ENCODE assay signal across 29 cellular contexts in genomic region chr9:104815851-104816565, GRCh38.
"Had no signal": no experiment of that assay in that cellular context is flagged by ENCODE, and none has a peak within 500 bp of the region (broad histone marks: within the 10 kb centered on the region; RNA-seq: fewer than 3 reads in every experiment).

No MANE protein-coding gene starts in this region.

- H3K4me2 ChIP-seq: neural progenitor cell, smooth muscle cell had no signal

- H2AFZ ChIP-seq: neural progenitor cell, parathyroid adenoma had no signal

- H3K4me3 ChIP-seq: neural progenitor cell, ovary, psoas muscle, skin epidermis, smooth muscle cell, spleen, thoracic aorta, tibial artery, transverse colon, upper lobe of left lung, vagina had no signal

- H3K4me3 Mint-ChIP-seq: naive thymus-derived CD4-positive, alpha-beta T cell; natural killer cell; nephron; neural progenitor cell; stimulated activated memory B cell treated with anti-CD40 and anti-IgM and Interleukin-4, amounts not matched to agents 10 μg/mL and 1 μg/mL and 100 μg/mL, for 72 hours; stimulated activated naive CD8-positive, alpha-beta T cell treated with anti-CD3 and anti-CD28 coated beads, Interleukin-15, amount 100 ng/mL, for 72 hours had no signal

- H3K9ac ChIP-seq: neural progenitor cell, parathyroid adenoma had no signal

- H3K9me3 ChIP-seq: ovary, psoas muscle, spleen, thoracic aorta, tibial artery, transverse colon, upper lobe of left lung, vagina had no signal

- ATAC-seq: naive thymus-derived CD4-positive, alpha-beta T cell; natural killer cell; psoas muscle; right cardiac atrium; stimulated activated memory B cell treated with anti-CD40 and anti-IgM and Interleukin-4, amounts not matched to agents 10 μg/mL and 1 μg/mL and 100 μg/mL, for 72 hours; stimulated activated naive CD8-positive, alpha-beta T cell treated with anti-CD3 and anti-CD28 coated beads, Interleukin-15, amount 100 ng/mL, for 72 hours; stimulated activated naive CD8-positive, alpha-beta T cell treated with anti-CD3 and anti-CD28 coated beads, Interleukin-15, Interleukin-2, amounts not matched to agents 100 U/mL and 50 U/mL, for 24 hours had no signal

- H3K36me3 Mint-ChIP-seq: natural killer cell had no signal

- H3K79me2 ChIP-seq: parathyroid adenoma had no signal

- H3K27me3 ChIP-seq: neural progenitor cell, ovary, spleen, tibial artery, transverse colon, upper lobe of left lung, vagina had no signal

- H3K27ac ChIP-seq: neural progenitor cell, ovary, parathyroid adenoma, psoas muscle, skin epidermis, spleen, thoracic aorta, tibial artery, transverse colon, upper lobe of left lung, vagina had no signal

- H3K27ac Mint-ChIP-seq: naive thymus-derived CD4-positive, alpha-beta T cell; natural killer cell; nephron; neural progenitor cell; progenitor cell of endocrine pancreas; stimulated activated memory B cell treated with anti-CD40 and anti-IgM and Interleukin-4, amounts not matched to agents 10 μg/mL and 1 μg/mL and 100 μg/mL, for 72 hours; stimulated activated naive CD8-positive, alpha-beta T cell treated with anti-CD3 and anti-CD28 coated beads, Interleukin-15, amount 100 ng/mL, for 72 hours had no signal

- DNase-seq: naive thymus-derived CD4-positive, alpha-beta T cell; natural killer cell; occipital lobe; ovary; posterior cingulate gyrus; psoas muscle; right cardiac atrium; spleen; stimulated activated CD4-positive, alpha-beta T cell treated with anti-CD3 and anti-CD28 coated beads, Interleukin-12 subunit alpha, Interleukin-12 subunit beta, amount 100 ng/mL, for 4 hours; stimulated activated CD4-positive, alpha-beta T cell treated with anti-CD3 and anti-CD28 coated beads, Interleukin-1b, Interleukin-23, amount 100 ng/mL, for 48 hours; stimulated activated CD4-positive, alpha-beta T cell treated with anti-CD3 and anti-CD28 coated beads, Interleukin-4, amount 100 ng/mL, for 1 hour; stimulated activated CD4-positive, alpha-beta T cell treated with anti-CD3 and anti-CD28 coated beads, Interleukin-4, amount 100 ng/mL, for 4 hours; stimulated activated CD8-positive, alpha-beta memory T cell treated with anti-CD3 and anti-CD28 coated beads, Interleukin-4, amount 100 ng/mL, for 48 hours; stimulated activated naive CD4-positive, alpha-beta T cell; stimulated activated naive CD8-positive, alpha-beta T cell treated with anti-CD3 and anti-CD28 coated beads, Interleukin-15, amount 100 ng/mL, for 72 hours; stimulated activated naive CD8-positive, alpha-beta T cell treated with anti-CD3 and anti-CD28 coated beads, Interleukin-15, Interleukin-2, amounts not matched to agents 100 U/mL and 50 U/mL, for 24 hours; tibial artery; transverse colon; upper lobe of left lung had no signal

- FAIRE-seq: urothelium cell line had no signal

- H3K4me1 Mint-ChIP-seq: naive thymus-derived CD4-positive, alpha-beta T cell; natural killer cell; nephron; neural progenitor cell; stimulated activated memory B cell treated with anti-CD40 and anti-IgM and Interleukin-4, amounts not matched to agents 10 μg/mL and 1 μg/mL and 100 μg/mL, for 72 hours; stimulated activated naive CD8-positive, alpha-beta T cell treated with anti-CD3 and anti-CD28 coated beads, Interleukin-15, amount 100 ng/mL, for 72 hours had no signal

- H3K4me1 ChIP-seq: neural progenitor cell, parathyroid adenoma, spleen, tibial artery, upper lobe of left lung had no signal

- H3K36me3 ChIP-seq: ovary had no signal

- H3K27me3 Mint-ChIP-seq: naive thymus-derived CD4-positive, alpha-beta T cell; progenitor cell of endocrine pancreas; stimulated activated memory B cell treated with anti-CD40 and anti-IgM and Interleukin-4, amounts not matched to agents 10 μg/mL and 1 μg/mL and 100 μg/mL, for 72 hours; stimulated activated naive CD8-positive, alpha-beta T cell treated with anti-CD3 and anti-CD28 coated beads, Interleukin-15, amount 100 ng/mL, for 72 hours had no signal
